ENCODE assay signal across 1 cellular context in the genomic region with DNA sequence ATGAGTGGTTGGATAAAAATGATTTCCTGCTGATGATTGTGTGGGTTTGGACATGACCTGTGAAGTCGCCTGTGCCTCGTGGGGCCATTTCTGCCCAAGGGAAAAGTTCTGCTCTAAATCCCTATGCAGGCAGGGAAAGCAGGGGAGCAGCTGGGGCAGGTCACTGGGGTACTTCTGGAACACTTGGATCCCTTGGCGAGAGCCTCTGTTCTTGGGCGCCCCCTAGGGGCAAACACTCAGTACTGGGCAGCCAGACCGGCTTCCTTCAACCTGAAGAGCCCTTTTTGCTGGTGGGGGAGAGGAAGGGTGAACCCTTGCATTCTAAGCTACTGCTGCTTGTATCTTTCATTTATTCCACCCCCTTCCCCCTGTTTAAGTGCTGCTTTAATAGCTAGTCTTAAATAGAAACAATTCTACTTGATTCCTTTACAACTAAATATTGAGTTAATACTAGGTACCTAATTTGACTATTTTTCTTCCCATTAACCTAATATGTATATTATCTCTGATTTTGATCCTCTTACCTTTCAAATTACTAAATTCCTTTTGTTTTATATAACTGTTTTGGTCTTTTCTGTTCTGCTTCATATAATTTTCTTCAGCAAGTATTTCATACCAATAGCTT.
TF ChIP-seq lines count a peak whose summit lies in the region.

No MANE protein-coding gene starts in this region.

TF ChIP-seq in IMR-90, 13 proteins besides CTCF, POLR2A, EP300 and RAD21:
- TF ChIP-seq, protein P1, sequence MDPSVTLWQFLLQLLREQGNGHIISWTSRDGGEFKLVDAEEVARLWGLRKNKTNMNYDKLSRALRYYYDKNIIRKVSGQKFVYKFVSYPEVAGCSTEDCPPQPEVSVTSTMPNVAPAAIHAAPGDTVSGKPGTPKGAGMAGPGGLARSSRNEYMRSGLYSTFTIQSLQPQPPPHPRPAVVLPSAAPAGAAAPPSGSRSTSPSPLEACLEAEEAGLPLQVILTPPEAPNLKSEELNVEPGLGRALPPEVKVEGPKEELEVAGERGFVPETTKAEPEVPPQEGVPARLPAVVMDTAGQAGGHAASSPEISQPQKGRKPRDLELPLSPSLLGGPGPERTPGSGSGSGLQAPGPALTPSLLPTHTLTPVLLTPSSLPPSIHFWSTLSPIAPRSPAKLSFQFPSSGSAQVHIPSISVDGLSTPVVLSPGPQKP (IDR thresholded peaks at IDR 0.05; ENCODE audit: borderline replicate concordance, low read depth, low read length), result no peak
- TF ChIP-seq SMC3 (IDR thresholded peaks at IDR 0.05; ENCODE audit: low read depth, low read length), result peak; percentile 66
